Comparison of ENCODE assay signal across 1 cellular context in the genomic region with DNA sequence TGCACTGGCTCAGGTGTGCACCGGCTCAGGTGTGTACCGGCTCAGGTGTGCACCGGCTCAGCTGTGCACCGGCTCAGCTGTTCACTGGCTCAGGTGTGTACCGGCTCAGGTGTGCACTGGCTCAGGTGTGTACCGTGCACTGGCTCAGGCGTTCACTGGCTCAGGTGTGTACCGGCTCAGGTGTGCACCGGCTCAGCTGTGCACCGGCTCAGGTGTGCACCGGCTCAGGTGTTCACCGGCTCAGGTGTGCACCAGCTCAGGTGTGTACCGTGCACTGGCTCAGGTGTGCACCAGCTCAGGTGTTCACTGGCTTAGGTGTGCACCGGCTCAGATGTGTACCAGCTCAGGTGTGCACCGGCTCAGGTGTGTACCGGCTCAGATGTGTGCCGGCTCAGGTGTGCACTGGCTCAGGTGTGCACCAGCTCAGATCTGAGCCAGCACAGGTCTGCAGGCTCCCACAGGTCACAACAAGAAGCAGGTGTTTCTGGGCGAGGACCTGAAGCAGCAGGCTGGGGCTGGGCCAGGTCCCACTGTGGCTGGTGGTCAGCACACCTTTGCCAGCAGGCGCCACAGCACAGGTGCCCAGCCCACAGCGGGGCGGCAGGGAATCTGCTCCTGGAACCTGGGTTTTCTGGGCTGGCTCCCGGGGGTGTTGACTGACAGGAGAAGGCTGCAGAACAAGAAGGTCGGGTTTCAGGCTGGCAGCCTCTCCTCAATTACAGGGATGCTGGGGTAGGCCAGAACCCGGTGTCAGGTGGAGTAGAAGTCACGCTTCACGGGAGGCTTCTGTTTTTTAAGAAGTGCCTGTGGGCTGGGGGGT.
TF ChIP-seq lines count a peak whose summit lies in the region.

No MANE protein-coding gene starts in this region.

TF ChIP-seq in IMR-90, 13 proteins besides CTCF, POLR2A, EP300 and RAD21:
- TF ChIP-seq FOS (IDR thresholded peaks at IDR 0.05; ENCODE audit: low read depth, low read length) (no peak), RFX5 (IDR thresholded peaks at IDR 0.05; ENCODE audit: low read depth, low read length) (no peak), CEBPB (IDR thresholded peaks at IDR 0.05; ENCODE audit: low read depth, low read length) (no peak), CHD1 (IDR thresholded peaks at IDR 0.05; ENCODE audit: low read depth, low read length) (no peak), MAFK (IDR thresholded peaks at IDR 0.05; ENCODE audit: low read depth, low read length) (no peak), RCOR1 (IDR thresholded peaks at IDR 0.05; ENCODE audit: insufficient replicate concordance, low read length) (no peak), SMC3 (IDR thresholded peaks at IDR 0.05; ENCODE audit: low read depth, low read length) (no peak), MXI1 (IDR thresholded peaks at IDR 0.05; ENCODE audit: borderline replicate concordance, low read depth, low read length) (no peak), MAZ (IDR thresholded peaks at IDR 0.05; ENCODE audit: borderline replicate concordance, low read depth, low read length) (no peak), NFE2L2 (IDR thresholded peaks at IDR 0.05; ENCODE audit: low read depth, low read length) (no peak), BHLHE40 (IDR thresholded peaks at IDR 0.05; ENCODE audit: low read depth, low read length) (no peak), ELK1 (IDR thresholded peaks at IDR 0.05; ENCODE audit: borderline replicate concordance, low read depth, low read length) (no peak)
- TF ChIP-seq, protein P1, sequence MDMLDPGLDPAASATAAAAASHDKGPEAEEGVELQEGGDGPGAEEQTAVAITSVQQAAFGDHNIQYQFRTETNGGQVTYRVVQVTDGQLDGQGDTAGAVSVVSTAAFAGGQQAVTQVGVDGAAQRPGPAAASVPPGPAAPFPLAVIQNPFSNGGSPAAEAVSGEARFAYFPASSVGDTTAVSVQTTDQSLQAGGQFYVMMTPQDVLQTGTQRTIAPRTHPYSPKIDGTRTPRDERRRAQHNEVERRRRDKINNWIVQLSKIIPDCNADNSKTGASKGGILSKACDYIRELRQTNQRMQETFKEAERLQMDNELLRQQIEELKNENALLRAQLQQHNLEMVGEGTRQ (IDR thresholded peaks at IDR 0.05; ENCODE audit: low read depth, low read length), result no peak
TF ChIP-seq in IMR-90: peak in this region for 0.
